ENCODE assay signal across 10 cellular contexts in genomic region chr3:127015282-127016042, GRCh38. TPM values are rescaled to one million over a fixed set of nuclear protein-coding genes. Genes with fewer than 3 reads are reported as not detected.
DNase-seq lines count a peak whose midpoint lies in the region; ATAC-seq and TF ChIP-seq lines count a peak whose summit lies in the region.
"Had no signal": no experiment of that assay in that cellular context is flagged by ENCODE, and none has a peak within 500 bp of the region (broad histone marks: within the 10 kb centered on the region; RNA-seq: fewer than 3 reads in every experiment).

No MANE protein-coding gene starts in this region.

- CTCF ChIA-PET in Panc1 (lab: Charles Lee) = no interaction called here

- no peak for TF ChIP-seq CTCF in Panc1 (IDR thresholded peaks at IDR 0.05)

- no peak overlapping the region for H3K4me3 ChIP-seq in Panc1 (ENCODE audit: low read depth in 2 of 2, low read length in 2 of 2)

- no peak overlapping the region for H3K27ac ChIP-seq in Panc1 (ENCODE audit: low read length)
- H3K27ac ChIP-seq: KMS-11, parathyroid adenoma had no signal

- POLR2A ChIA-PET in Panc1 (lab: Charles Lee) = no interaction called here

- in situ Hi-C loops in Panc1 (cut with HindIII; ENCODE audit: low pct_unique_long_range_greater_than_20kb, low sequenced_read_pairs) = no loop called here

- H3K9me3 ChIP-seq in Panc1 (ENCODE audit: control insufficient read depth, insufficient read depth, low read depth, low read length) = no peaks in the 10 kb centered on the region

- ATAC-seq in HG02885 (IDR thresholded peaks at IDR 0.05; ENCODE audit: poor library complexity, unreplicated experiment) (peak; percentile 75), Panc1 (no peak), GM21390 (IDR thresholded peaks at IDR 0.05; ENCODE audit: unreplicated experiment) (no peak)

- H3K27me3 ChIP-seq in Panc1 (ENCODE audit: control insufficient read depth, insufficient read depth, low read length) = no peaks in the 10 kb centered on the region

- peaks cover 7% of the 10 kb centered on the region for H3K4me1 ChIP-seq in Panc1 (ENCODE audit: control insufficient read depth, insufficient read depth, low read length)
- H3K4me1 ChIP-seq: parathyroid adenoma had no signal

- intact Hi-C loops in Panc1 (cut with micrococcal nuclease; ENCODE audit: unreplicated experiment) = no loop called here

- no peaks in the 10 kb centered on the region for H3K36me3 ChIP-seq in Panc1 (ENCODE audit: control insufficient read depth, insufficient read depth, low read length)

- peak; percentile 67 for DNase-seq in GM19238 (ENCODE audit: insufficient read length, low spot score)
- no peak for DNase-seq in Panc1 (ENCODE audit: low read depth, low spot score)
- DNase-seq in occipital lobe (lab: John Stamatoyannopoulos, UW) = peak; percentile 18
- no peak for DNase-seq in OCI-M2 (lab: John Stamatoyannopoulos, UW; ENCODE audit: unreplicated experiment)
- no peak for DNase-seq in NCI-H510A treated with DMSO at 0.1 percent for 48 hours (lab: John Stamatoyannopoulos, UW)
- DNase-seq: T-helper 2 cell had no signal

- TSS peak; percentile 62 for BruUV-seq in Panc1 (replicated peaks; lab: Mats Ljungman, UMichigan)

RNA-seq across cellular contexts. Expression of gene PLXNA1, which starts 32.5 kb away (rescaled TPM):
- 80.6 TPM for total RNA-seq in Panc1 (2021; ENCODE audit: unreplicated experiment)
- 128 TPM for polyA plus RNA-seq in Panc1 (2012; ENCODE audit: insufficient read length)
- 47.7 TPM for total RNA-seq in occipital lobe

Comparison
In these comparisons a context has a peak if more than half of its experiments do, and no peak if none do; other contexts are left out.
1. DNase-seq: peak in GM19238 (single experiment) and occipital lobe (single experiment); none in Panc1 (single experiment), OCI-M2 (single experiment) and NCI-H510A treated with DMSO at 0.1 percent for 48 hours (single experiment).